Comparison of ENCODE assay signal across 13 cellular contexts in the genomic region with DNA sequence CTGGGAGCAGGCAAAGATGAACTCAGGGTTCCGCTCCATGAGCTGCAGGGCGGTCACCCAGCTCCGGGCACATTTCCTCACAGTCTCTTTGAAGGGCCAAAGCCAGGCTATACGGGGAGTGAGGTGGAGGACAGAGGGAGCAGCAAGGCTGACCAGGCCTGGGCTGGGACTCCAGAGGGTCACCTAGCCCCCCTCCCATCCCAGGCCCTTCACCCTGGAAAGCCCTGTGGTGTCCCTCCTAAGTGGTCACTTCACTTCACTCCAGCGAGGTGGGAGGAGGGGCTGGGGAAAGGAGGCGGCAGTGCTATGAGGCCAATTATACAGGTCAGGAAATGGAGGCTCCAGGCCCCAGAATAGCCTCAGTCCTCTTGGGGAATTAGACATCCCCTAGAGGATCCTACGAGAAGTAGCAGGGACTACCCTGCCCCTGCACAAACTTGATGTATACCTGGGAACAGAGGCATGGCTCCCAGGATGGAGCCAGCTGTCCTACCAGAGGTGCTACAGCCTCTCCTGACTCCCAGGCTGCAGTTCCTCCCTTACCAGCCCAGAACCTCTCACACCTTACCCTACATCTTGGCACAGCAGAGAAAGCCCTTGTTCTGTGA.
"Had no signal": no experiment of that assay in that cellular context is flagged by ENCODE, and none has a peak within 500 bp of the region (broad histone marks: within the 10 kb centered on the region; RNA-seq: fewer than 3 reads in every experiment).

No MANE protein-coding gene starts in this region.

- H3K27ac ChIP-seq: breast epithelium, heart left ventricle, thoracic aorta had no signal

- H3K27me3 ChIP-seq: breast epithelium, heart left ventricle had no signal

- H3K4me3 ChIP-seq: breast epithelium, heart left ventricle, thoracic aorta had no signal

- DNase-seq: activated gamma-delta T cell; activated naive CD8-positive, alpha-beta T cell treated with anti-CD3 and anti-CD28 coated beads, Interleukin-2, amount 10 ng/mL, durations not matched to agents 7 days and 5 days; activated T-cell treated with anti-CD3 and anti-CD28 coated beads, Interleukin-2, amount 50 U/mL, for 1 hour; foreskin melanocyte; heart left ventricle; mammary epithelial cell; stimulated activated CD4-positive, alpha-beta T cell treated with anti-CD3 and anti-CD28 coated beads, Interleukin-4, amount 100 ng/mL, for 1 hour; stimulated activated naive CD8-positive, alpha-beta T cell treated with anti-CD3 and anti-CD28 coated beads, Interleukin-15, amount 100 ng/mL, for 72 hours had no signal

- H3K9me3 ChIP-seq: breast epithelium, heart left ventricle, thoracic aorta had no signal

- FAIRE-seq: islet of Langerhans had no signal

- ATAC-seq: heart left ventricle; left lobe of liver; natural killer cell treated with Interleukin-12 subunit alpha and Interleukin-12 subunit beta and Interleukin-15 and Interleukin-18, amount 100 ng/mL, for 72 hours; stimulated activated naive CD8-positive, alpha-beta T cell treated with anti-CD3 and anti-CD28 coated beads, Interleukin-15, amount 100 ng/mL, for 72 hours had no signal
